ENCODE assay signal across 2 cellular contexts in the genomic region with DNA sequence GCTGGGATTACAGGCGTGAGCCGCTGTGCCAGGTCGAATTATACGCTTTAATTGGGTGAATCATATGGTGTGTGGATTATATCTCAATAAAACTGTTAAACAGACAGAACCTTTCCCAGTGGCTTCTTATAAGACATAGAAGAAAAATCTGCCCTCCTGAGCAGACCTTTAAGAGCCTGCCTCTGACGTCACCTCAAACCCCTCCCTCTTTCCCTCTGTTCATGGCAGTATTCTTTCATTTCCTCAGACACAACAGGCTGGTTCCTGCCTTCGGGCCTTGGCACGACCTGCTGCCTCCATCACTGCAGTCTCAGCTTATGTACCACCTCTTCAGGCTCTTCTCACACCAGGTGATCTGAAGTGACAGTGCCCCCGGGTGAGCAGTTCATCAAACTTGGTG.
TF ChIP-seq lines count a peak whose summit lies in the region.

No MANE protein-coding gene starts in this region.

TF ChIP-seq in HepG2, 621 proteins besides CTCF, POLR2A, EP300 and RAD21:
- TF ChIP-seq, protein P1, sequence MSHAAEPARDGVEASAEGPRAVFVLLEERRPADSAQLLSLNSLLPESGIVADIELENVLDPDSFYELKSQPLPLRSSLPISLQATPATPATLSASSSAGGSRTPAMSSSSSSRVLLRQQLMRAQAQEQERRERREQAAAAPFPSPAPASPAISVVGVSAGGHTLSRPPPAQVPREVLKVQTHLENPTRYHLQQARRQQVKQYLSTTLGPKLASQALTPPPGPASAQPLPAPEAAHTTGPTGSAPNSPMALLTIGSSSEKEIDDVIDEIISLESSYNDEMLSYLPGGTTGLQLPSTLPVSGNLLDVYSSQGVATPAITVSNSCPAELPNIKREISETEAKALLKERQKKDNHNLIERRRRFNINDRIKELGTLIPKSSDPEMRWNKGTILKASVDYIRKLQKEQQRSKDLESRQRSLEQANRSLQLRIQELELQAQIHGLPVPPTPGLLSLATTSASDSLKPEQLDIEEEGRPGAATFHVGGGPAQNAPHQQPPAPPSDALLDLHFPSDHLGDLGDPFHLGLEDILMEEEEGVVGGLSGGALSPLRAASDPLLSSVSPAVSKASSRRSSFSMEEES (CRISPR knock-in tag; IDR thresholded peaks at IDR 0.05), result no peak
- no peak for TF ChIP-seq BCL6 (CRISPR knock-in tag; IDR thresholded peaks at IDR 0.05)
- TF ChIP-seq CREB1 (IDR thresholded peaks at IDR 0.05), result peak; percentile 91
- no peak for TF ChIP-seq CREB1 (CRISPR knock-in tag; IDR thresholded peaks at IDR 0.05)
- TF ChIP-seq ATF7 (IDR thresholded peaks at IDR 0.05), result peak; percentile 85
- TF ChIP-seq ATF7 (CRISPR knock-in tag; IDR thresholded peaks at IDR 0.05), result no peak

TF ChIP-seq in K562, 482 proteins besides CTCF, POLR2A, EP300 and RAD21:
- TF ChIP-seq MYC (IDR thresholded peaks at IDR 0.05; ENCODE audit: low read depth, low read length), result no peak
- TF ChIP-seq MYC (CRISPR knock-in tag; IDR thresholded peaks at IDR 0.05; ENCODE audit: borderline replicate concordance, low read depth), result no peak
- TF ChIP-seq, protein P2, sequence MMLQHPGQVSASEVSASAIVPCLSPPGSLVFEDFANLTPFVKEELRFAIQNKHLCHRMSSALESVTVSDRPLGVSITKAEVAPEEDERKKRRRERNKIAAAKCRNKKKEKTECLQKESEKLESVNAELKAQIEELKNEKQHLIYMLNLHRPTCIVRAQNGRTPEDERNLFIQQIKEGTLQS (IDR thresholded peaks at IDR 0.05), result peak; percentile 33; the same call in 1 of the 2 replicates
- TF ChIP-seq, protein P2 (CRISPR knock-in tag; conservative IDR thresholded peaks at IDR 0.05), result no peak
- TF ChIP-seq CREM (IDR thresholded peaks at IDR 0.05; ENCODE audit: low read depth), result 0 out of 2 replicates have a peak, but pooled peaks have one; percentile 7
- TF ChIP-seq TEAD1 (CRISPR knock-in tag; IDR thresholded peaks at IDR 0.05), result no peak
- no peak for TF ChIP-seq CSDE1 (IDR thresholded peaks at IDR 0.05)
- no peak for TF ChIP-seq LCOR (CRISPR knock-in tag; IDR thresholded peaks at IDR 0.05)
